ENCODE assay signal across 1 cellular context in the genomic region with DNA sequence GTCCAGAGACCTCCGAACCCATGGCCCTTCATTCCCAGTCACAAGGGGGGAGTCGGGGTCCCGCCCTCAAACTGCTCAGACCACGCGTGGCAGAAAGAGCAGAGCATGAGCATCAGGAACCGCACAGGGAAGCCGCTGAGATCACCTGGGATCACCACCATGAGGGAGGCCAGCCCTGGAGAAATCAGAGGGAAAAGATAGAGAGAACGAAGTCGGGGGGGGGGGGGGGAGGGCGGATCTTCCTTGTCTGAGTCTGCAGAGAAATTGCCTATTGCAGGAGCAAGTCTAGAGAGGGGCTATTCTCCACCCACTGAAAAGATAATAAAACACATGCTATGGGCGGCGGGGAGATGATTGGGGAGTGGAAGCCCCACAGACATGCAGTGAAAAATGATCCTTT.
TF ChIP-seq lines count a peak whose summit lies in the region.

No MANE protein-coding gene starts in this region.

TF ChIP-seq in H1, 55 proteins besides CTCF, POLR2A, EP300 and RAD21:
- no peak for TF ChIP-seq CBX8 (IDR thresholded peaks at IDR 0.05; ENCODE audit: borderline replicate concordance, low read depth, low read length)
- no peak for TF ChIP-seq ATF3 (IDR thresholded peaks at IDR 0.05; ENCODE audit: insufficient read depth, low read depth, low read length)
- TF ChIP-seq GTF2F1 (IDR thresholded peaks at IDR 0.05; ENCODE audit: borderline replicate concordance, low read depth, low read length) = no peak
- no peak for TF ChIP-seq TEAD4 (IDR thresholded peaks at IDR 0.05; ENCODE audit: low read depth, low read length)
- no peak for TF ChIP-seq SIN3A (conservative IDR thresholded peaks at IDR 0.05 in 1 of 2, IDR thresholded peaks at IDR 0.05 in 1 of 2; ENCODE audit: low read depth in 1 of 2, low read length in 2 of 2)
- TF ChIP-seq JUN (IDR thresholded peaks at IDR 0.05; ENCODE audit: low read depth, low read length) = no peak
- TF ChIP-seq CTBP2 (IDR thresholded peaks at IDR 0.05; ENCODE audit: borderline replicate concordance, insufficient read depth, insufficient read length, low read length) = no peak
